In genomic region chrX:28349888-28350287, GRCh38 we compare ENCODE assay signal across 7 cellular contexts.
"Had no signal": no experiment of that assay in that cellular context is flagged by ENCODE, and none has a peak within 500 bp of the region (broad histone marks: within the 10 kb centered on the region; RNA-seq: fewer than 3 reads in every experiment).

No MANE protein-coding gene starts in this region.

- DNase-seq: H9, HCEC 1CT, KBM-7 had no signal

- H3K27ac ChIP-seq: HL-60 had no signal

- H3K4me3 ChIP-seq: GM23338 had no signal

- FAIRE-seq: H54, HepG2 had no signal

- ATAC-seq: GM23338, HepG2 had no signal
